Comparison of ENCODE assay signal across 14 cellular contexts in genomic region chr17:71921726-71922320, GRCh38.
DNase-seq lines count a peak whose midpoint lies in the region; ATAC-seq and TF ChIP-seq lines count a peak whose summit lies in the region.
"Had no signal": no experiment of that assay in that cellular context is flagged by ENCODE, and none has a peak within 500 bp of the region (broad histone marks: within the 10 kb centered on the region; RNA-seq: fewer than 3 reads in every experiment).

No MANE protein-coding gene starts in this region.

- peak overlapping the region; percentile 93 for H2BK5ac ChIP-seq in trophoblast cell (ENCODE audit: low read depth, low read length, poor library complexity)

- no peaks in the 10 kb centered on the region for H3K36me3 ChIP-seq in brain microvascular endothelial cell (replicated peaks)
- H3K36me3 ChIP-seq in trophoblast cell (ENCODE audit: control insufficient read depth in 1 of 2, insufficient read depth in 2 of 2, low read length in 2 of 2): no peaks in the 10 kb centered on the region
- H3K36me3 ChIP-seq: SJSA1, uterus had no signal

- ATAC-seq in activated CD8-positive, alpha-beta memory T cell treated with anti-CD3 and anti-CD28 coated beads, Interleukin-2, amount 10 ng/mL, durations not matched to agents 7 days and 5 days: peak; percentile 27
- peak; percentile 69 for ATAC-seq in HG03565 (IDR thresholded peaks at IDR 0.05; ENCODE audit: unreplicated experiment)

- no peaks in the 10 kb centered on the region for H3K79me2 ChIP-seq in trophoblast cell (ENCODE audit: control insufficient read depth, insufficient read depth, low read length, poor library complexity)

- no peak overlapping the region for H3K18ac ChIP-seq in trophoblast cell (ENCODE audit: low read length)

- peak overlapping the region; percentile 62 for H3K4ac ChIP-seq in trophoblast cell (ENCODE audit: low read depth, low read length)

- in situ Hi-C loops in brain microvascular endothelial cell (cut with HindIII; ENCODE audit: low pct_ligation_motif_present, low sequenced_read_pairs): no loop called here

- CTCF ChIA-PET in activated CD8-positive, alpha-beta memory T cell treated with anti-CD3 and anti-CD28 coated beads, Interleukin-2, amount 10 ng/mL, durations not matched to agents 7 days and 5 days (lab: Charles Lee): no interaction called here

- H2BK120ac ChIP-seq in trophoblast cell (ENCODE audit: insufficient read depth, low read length, poor library complexity): peak overlapping the region; percentile 88

- no peaks in the 10 kb centered on the region for H3K36me3 Mint-ChIP-seq in activated CD8-positive, alpha-beta memory T cell treated with anti-CD3 and anti-CD28 coated beads, Interleukin-2, amount 10 ng/mL, durations not matched to agents 7 days and 5 days

- H3K27ac Mint-ChIP-seq in activated CD8-positive, alpha-beta memory T cell treated with anti-CD3 and anti-CD28 coated beads, Interleukin-2, amount 10 ng/mL, durations not matched to agents 7 days and 5 days: no peak overlapping the region
- H3K27ac Mint-ChIP-seq: dendritic cell treated with granulocyte-macrophage colony-stimulating factor and Interleukin-4, amounts not matched to agents 40 ng/mL and 50 ng/mL, for 4 days had no signal

- peaks cover 2% of the 10 kb centered on the region for H3K9me3 Mint-ChIP-seq in activated CD8-positive, alpha-beta memory T cell treated with anti-CD3 and anti-CD28 coated beads, Interleukin-2, amount 10 ng/mL, durations not matched to agents 7 days and 5 days (ENCODE audit: low read depth)

- peak overlapping the region; percentile 30 for H3K27ac ChIP-seq in brain microvascular endothelial cell
- peak overlapping the region; percentile 74 for H3K27ac ChIP-seq in trophoblast cell (ENCODE audit: low read depth, low read length)
- H3K27ac ChIP-seq: SJSA1, uterus had no signal

- H4K12ac ChIP-seq in trophoblast cell (ENCODE audit: low read depth, low read length): no peak overlapping the region

- TF ChIP-seq CTCF in brain microvascular endothelial cell (IDR thresholded peaks at IDR 0.05; ENCODE audit: low read depth, low read length, missing control alignments): no peak

- no peaks in the 10 kb centered on the region for H3K9me3 ChIP-seq in trophoblast cell (ENCODE audit: insufficient read depth, low read depth, low read length)
- H3K9me3 ChIP-seq: SJSA1, uterus had no signal

- H3K4me3 Mint-ChIP-seq in activated CD8-positive, alpha-beta memory T cell treated with anti-CD3 and anti-CD28 coated beads, Interleukin-2, amount 10 ng/mL, durations not matched to agents 7 days and 5 days: no peak overlapping the region
- H3K4me3 Mint-ChIP-seq: dendritic cell treated with granulocyte-macrophage colony-stimulating factor and Interleukin-4, amounts not matched to agents 40 ng/mL and 50 ng/mL, for 4 days had no signal

- peak overlapping the region; percentile 100 for H2AK5ac ChIP-seq in trophoblast cell (ENCODE audit: low read length)

- H3K4me3 ChIP-seq in brain microvascular endothelial cell (ENCODE audit: low read depth, low read length) (no peak overlapping the region), trophoblast cell (ENCODE audit: low read depth, low read length) (no peak overlapping the region)
- H3K4me3 ChIP-seq: SJSA1, uterus had no signal

- H3K4me1 Mint-ChIP-seq in activated CD8-positive, alpha-beta memory T cell treated with anti-CD3 and anti-CD28 coated beads, Interleukin-2, amount 10 ng/mL, durations not matched to agents 7 days and 5 days: peaks cover 4% of the 10 kb centered on the region

- H3K4me1 ChIP-seq in trophoblast cell (ENCODE audit: control insufficient read depth in 1 of 2, insufficient read depth in 2 of 2, low read length in 2 of 2): peaks cover 0 to 6% of the 10 kb centered on the region in 2 experiments
- H3K4me1 ChIP-seq: SJSA1, uterus had no signal

- peak overlapping the region; percentile 93 for H4K8ac ChIP-seq in trophoblast cell (ENCODE audit: low read depth, low read length)

- H3K27me3 Mint-ChIP-seq in activated CD8-positive, alpha-beta memory T cell treated with anti-CD3 and anti-CD28 coated beads, Interleukin-2, amount 10 ng/mL, durations not matched to agents 7 days and 5 days: no peaks in the 10 kb centered on the region
- H3K27me3 Mint-ChIP-seq: dendritic cell treated with granulocyte-macrophage colony-stimulating factor and Interleukin-4, amounts not matched to agents 40 ng/mL and 50 ng/mL, for 4 days had no signal

- H4K91ac ChIP-seq in trophoblast cell (ENCODE audit: low read depth, low read length): peak overlapping the region; percentile 94

- peak overlapping the region; percentile 99 for H2BK12ac ChIP-seq in trophoblast cell (ENCODE audit: low read length)

- peak overlapping the region; percentile 90 for H3K14ac ChIP-seq in trophoblast cell (ENCODE audit: low read length)

- H3K27me3 ChIP-seq in brain microvascular endothelial cell (replicated peaks) (no peaks in the 10 kb centered on the region), trophoblast cell (ENCODE audit: insufficient read depth, low read length) (no peaks in the 10 kb centered on the region)
- H3K27me3 ChIP-seq: SJSA1, uterus had no signal

- H2AFZ ChIP-seq in trophoblast cell (ENCODE audit: insufficient read depth, low read length, poor library complexity): no peak overlapping the region

- no CpG with 5 or more reads among the region's 2 CpGs for WGBS in trophoblast cell (ENCODE audit: extremely low coverage, insufficient coverage, insufficient read length)

- H3K9ac ChIP-seq in trophoblast cell (ENCODE audit: low read length): no peak overlapping the region

- H3K79me1 ChIP-seq in trophoblast cell (ENCODE audit: low read length): peaks cover 12% of the 10 kb centered on the region

- no peak overlapping the region for H3K4me2 ChIP-seq in trophoblast cell (ENCODE audit: low read length)

- H3K23ac ChIP-seq in trophoblast cell (ENCODE audit: low read length): no peak overlapping the region

- DNase-seq in activated CD8-positive, alpha-beta memory T cell treated with anti-CD3 and anti-CD28 coated beads, Interleukin-2, amount 10 ng/mL, durations not matched to agents 7 days and 5 days: no peak
- no peak for DNase-seq in activated CD8-positive, alpha-beta memory T cell treated with anti-CD3 and anti-CD28 coated beads for 24 hours
- DNase-seq in brain microvascular endothelial cell: no peak
- no peak for DNase-seq in trophoblast cell
- DNase-seq in cortex of kidney (lab: John Stamatoyannopoulos, UW): no peak
- no peak for DNase-seq in LoVo (ENCODE audit: low spot score)
- no peak for DNase-seq in HPDE6-E6E7 (ENCODE audit: extremely low spot score)
- DNase-seq: activated gamma-delta T cell treated with Interleukin-2 at 50 U/mL for 16 hours, NCI-H1092, NCI-H526, uterus had no signal
